In the genomic region with DNA sequence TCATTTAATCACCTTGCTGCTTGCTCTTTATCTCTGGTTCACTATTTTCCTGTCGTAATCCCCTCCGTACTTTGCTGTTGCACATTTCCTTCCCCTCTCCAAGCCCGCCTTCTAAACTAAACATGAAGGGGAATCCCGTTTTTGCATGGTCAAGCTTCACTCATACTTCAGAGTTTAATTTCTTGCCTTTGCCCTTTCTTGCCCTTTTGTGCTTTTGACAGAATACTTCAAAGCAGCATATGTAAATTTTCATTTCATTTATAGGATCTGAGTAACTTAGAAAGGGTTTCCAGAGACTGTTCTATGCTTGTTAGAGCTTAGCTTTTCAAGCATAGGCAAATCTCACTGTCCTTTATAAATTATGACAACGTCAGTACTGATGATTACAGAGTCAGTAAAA, we compare ENCODE assay signal across 14 cellular contexts. TPM values are rescaled to one million over a fixed set of nuclear protein-coding genes. Genes with fewer than 3 reads are reported as not detected.
DNase-seq lines count a peak whose midpoint lies in the region; ATAC-seq, FAIRE-seq and TF ChIP-seq lines count a peak whose summit lies in the region.
"Had no signal": no experiment of that assay in that cellular context is flagged by ENCODE, and none has a peak within 500 bp of the region (broad histone marks: within the 10 kb centered on the region; RNA-seq: fewer than 3 reads in every experiment).

No MANE protein-coding gene starts in this region.

- POLR2A ChIA-PET in HepG2 (lab: Yijun Ruan, JAX), result interaction anchor here (1.2 to 4.3 kb wide), 5 partner anchors 8 to 111 kb away, joined by 3 to 32 read pairs (median 7); a partner anchor contains a TSS

- no TSS peak for BruUV-seq in HepG2 (replicated peaks; lab: Mats Ljungman, UMichigan)

- ATAC-seq in GM21786 (IDR thresholded peaks at IDR 0.05; ENCODE audit: unreplicated experiment) (peak; percentile 84), HepG2 (no peak), left lobe of liver (no peak)

- H3K79me2 ChIP-seq in HepG2 (ENCODE audit: insufficient read depth, low read length) (no peaks in the 10 kb centered on the region), MM.1S (ENCODE audit: low read length) (no peaks in the 10 kb centered on the region)

- no peak for TF ChIP-seq RAD21 in HepG2 (CRISPR knock-in tag; IDR thresholded peaks at IDR 0.05)

- H3K4me1 ChIP-seq in HepG2 (ENCODE audit: insufficient read depth, low read length) (peaks cover 75% of the 10 kb centered on the region), MM.1S (ENCODE audit: low read length) (no peaks in the 10 kb centered on the region)
- H3K4me1 ChIP-seq: breast epithelium, vagina had no signal

- H3K9me3 ChIP-seq in HepG2 (ENCODE audit: low read length) (no peaks in the 10 kb centered on the region), MM.1S (replicated peaks; ENCODE audit: insufficient read depth, low read length) (no peaks in the 10 kb centered on the region)
- H3K9me3 ChIP-seq: breast epithelium, vagina had no signal

- TF ChIP-seq POLR2A in HepG2 (IDR thresholded peaks at IDR 0.05; ENCODE audit: insufficient read depth in 1 of 2, low read depth in 2 of 2, low read length in 2 of 2), result no peak

- H2AFZ ChIP-seq in HepG2 (ENCODE audit: low read length) (no peak overlapping the region), MM.1S (ENCODE audit: low read length) (no peak overlapping the region)

- FAIRE-seq in GM18507 (lab: Jason Lieb, UNC) (peak; percentile 66), HepG2 (lab: Jason Lieb, UNC) (no peak)

- no peaks in the 10 kb centered on the region for H4K20me1 ChIP-seq in HepG2 (ENCODE audit: insufficient read depth, low read length)
- H4K20me1 ChIP-seq in MM.1S (ENCODE audit: insufficient read depth, low read length), result no peaks in the 10 kb centered on the region

- H3F3A ChIP-seq in MM.1S (ENCODE audit: insufficient read depth, low read length), result no peaks in the 10 kb centered on the region

- TF ChIP-seq CTCF in HL-60 (IDR thresholded peaks at IDR 0.05; ENCODE audit: insufficient read depth, low read length) (no peak), HepG2 (CRISPR knock-in tag; IDR thresholded peaks at IDR 0.05) (no peak), MM.1S (IDR thresholded peaks at IDR 0.05; ENCODE audit: low read length) (no peak), brain microvascular endothelial cell (IDR thresholded peaks at IDR 0.05; ENCODE audit: low read depth, low read length, missing control alignments) (no peak)

- H3K4me2 ChIP-seq in HepG2 (ENCODE audit: low read depth, low read length) (peak overlapping the region; percentile 20; the same call in 1 of the 2 replicates), MM.1S (ENCODE audit: low read depth, low read length) (no peak overlapping the region)

- intact Hi-C loops in HepG2 (cut with micrococcal nuclease; ENCODE audit: unreplicated experiment), result loop anchor here (10.0 kb wide), 2 partner anchors 95 to 175 kb away; no protein-coding TSS in a partner anchor

- H3K27ac ChIP-seq in HL-60 (replicated peaks) (peak overlapping the region; percentile 33), HepG2 (ENCODE audit: extremely low read length, insufficient read depth, low read length) (peak overlapping the region; percentile 43), MM.1S (ENCODE audit: low read length) (no peak overlapping the region), brain microvascular endothelial cell (no peak overlapping the region)
- H3K27ac ChIP-seq: breast epithelium, vagina had no signal

- TF ChIP-seq EP300 in HepG2 (IDR thresholded peaks at IDR 0.05; ENCODE audit: low read depth in 2 of 2, low read length in 2 of 2) (peak in 1 of 2 experiments; percentile 7; a peak in 1 of 4 replicates), HepG2 (CRISPR knock-in tag; IDR thresholded peaks at IDR 0.05; ENCODE audit: borderline replicate concordance) (no peak)

- H3K9ac ChIP-seq in HepG2 (ENCODE audit: insufficient read depth, low read depth, low read length), result no peak overlapping the region
- no peak overlapping the region for H3K9ac ChIP-seq in MM.1S (ENCODE audit: low read length)

- in situ Hi-C loops in HepG2 (cut with HindIII; ENCODE audit: extremely low pct_ligation_motif_present, low pct_unique_long_range_greater_than_20kb) (loop anchor here (5.0 to 10.0 kb wide), 2 partner anchors 38 to 175 kb away; a partner anchor contains a TSS), brain microvascular endothelial cell (cut with HindIII; ENCODE audit: low pct_ligation_motif_present, low sequenced_read_pairs) (no loop called here)

- CTCF ChIA-PET in HepG2 (lab: Yijun Ruan, JAX; ENCODE audit: low intra/inter-chr PET ratio, low total read pairs), result no interaction called here

- DNase-seq in GM18507 (ENCODE audit: extremely low spot score, insufficient read length, low read depth) (no peak), HL-60 (ENCODE audit: low read depth in 1 of 2, low spot score in 1 of 2) (peak in 1 of 2 experiments; percentile 48), HepG2 (ENCODE audit: low spot score) (no peak), left lobe of liver (ENCODE audit: low spot score) (no peak), HuH-7.5 (ENCODE audit: low spot score) (no peak), MM.1S (no peak), brain microvascular endothelial cell (no peak)
- DNase-seq: Calu3; GOT3; RPMI8226; stimulated activated CD4-positive, alpha-beta T cell treated with anti-CD3 and anti-CD28 coated beads, Interleukin-2, amount 100 ng/mL, for 48 hours had no signal

- H3K36me3 ChIP-seq in HepG2 (replicated peaks in 1 of 2; ENCODE audit: control insufficient read depth in 1 of 2, insufficient read depth in 2 of 2, low read length in 2 of 2), result no peaks in the 10 kb centered on the region
- no peaks in the 10 kb centered on the region for H3K36me3 ChIP-seq in MM.1S (replicated peaks; ENCODE audit: insufficient read depth, low read length)
- no peaks in the 10 kb centered on the region for H3K36me3 ChIP-seq in brain microvascular endothelial cell (replicated peaks)
- H3K36me3 ChIP-seq: breast epithelium, vagina had no signal

- no peaks in the 10 kb centered on the region for H3K9me2 ChIP-seq in MM.1S (replicated peaks; ENCODE audit: insufficient read depth, low read length)

- 31% methylated on average over 5 of the region's 5 CpGs for WGBS in HepG2 (ENCODE audit: low lambda C conversion rate)

- H3K27me3 ChIP-seq in HL-60 (ENCODE audit: insufficient read depth, poor library complexity, severe bottlenecking) (no peaks in the 10 kb centered on the region), HepG2 (ENCODE audit: control insufficient read depth in 1 of 2, insufficient read depth in 2 of 2, low read length in 2 of 2) (no peaks in the 10 kb centered on the region), MM.1S (replicated peaks; ENCODE audit: insufficient read depth, low read length) (no peaks in the 10 kb centered on the region), brain microvascular endothelial cell (replicated peaks) (no peaks in the 10 kb centered on the region)
- H3K27me3 ChIP-seq: breast epithelium, vagina had no signal

- no peak overlapping the region for H3K4me3 ChIP-seq in HL-60 (replicated peaks; ENCODE audit: insufficient read depth, low read length)
- no peak overlapping the region for H3K4me3 ChIP-seq in HepG2 (replicated peaks in 1 of 3; ENCODE audit: insufficient read depth in 1 of 3, low read depth in 2 of 3, low read length in 3 of 3)
- no peak overlapping the region for H3K4me3 ChIP-seq in MM.1S (ENCODE audit: low read length)
- H3K4me3 ChIP-seq in brain microvascular endothelial cell (ENCODE audit: low read depth, low read length), result no peak overlapping the region
- H3K4me3 ChIP-seq: breast epithelium, vagina had no signal

RNA-seq across cellular contexts. Expression of a gene that starts 27.7 kb away (rescaled TPM):
- total RNA-seq in HepG2 (2016; rRNA removed; fragmentation: Illumina TruSeq; extraction: Trizol) (0.64 and 0.86 TPM in 2 replicates), left lobe of liver (not detected)
- 1.1 and 1.2 TPM in 2 replicates for total RNA-seq in HepG2 (2016; cell fraction: cytosol; rRNA removed; fragmentation: Illumina TruSeq; extraction: Trizol; ENCODE audit: low read depth)
- total RNA-seq in HepG2 (2016; cell fraction: insoluble cytoplasmic fraction; rRNA removed; fragmentation: Illumina TruSeq; extraction: Trizol), result not detected in 2 replicates
- total RNA-seq in HepG2 (2016; cell fraction: membrane; rRNA removed; fragmentation: Illumina TruSeq; extraction: Trizol), result 0.62 and 1.3 TPM in 2 replicates
- total RNA-seq in HepG2 (2016; cell fraction: nucleus; rRNA removed; fragmentation: Illumina TruSeq; extraction: Trizol), result not detected in 2 replicates
- 0.17 TPM in 1 of 2 replicates, not detected in the other for polyA plus RNA-seq in HepG2 (2011; rRNA removed)
- not detected in 2 replicates for polyA plus RNA-seq in HepG2 (2011; cell fraction: cytosol; rRNA removed)
- not detected in 2 replicates for polyA plus RNA-seq in HepG2 (2011; cell fraction: nucleus; rRNA removed)
- polyA plus RNA-seq in HepG2 (2012), result 0.51 TPM in 1 of 2 replicates, not detected in the other
- polyA plus RNA-seq in HepG2 (2016; cell fraction: cytosol; fragmentation: Illumina TruSeq; extraction: Trizol; ENCODE audit: low read depth), result 0.93 TPM in 1 of 2 replicates, not detected in the other
- polyA plus RNA-seq in HepG2 (2016; cell fraction: insoluble cytoplasmic fraction; fragmentation: Illumina TruSeq; extraction: Trizol; ENCODE audit: low read depth), result not detected in 2 replicates
- polyA plus RNA-seq in HepG2 (2016; cell fraction: membrane; fragmentation: Illumina TruSeq; extraction: Trizol; ENCODE audit: low read depth), result 0.42 and 0.63 TPM in 2 replicates
- polyA plus RNA-seq in HepG2 (2016; cell fraction: nucleus; fragmentation: Illumina TruSeq; extraction: Trizol; ENCODE audit: insufficient read depth, low read depth), result not detected in 2 replicates
- not detected in 2 replicates for polyA minus RNA-seq in HepG2 (2011; rRNA and poly(A)+ RNA removed; ENCODE audit: low replicate concordance)
- not detected in 2 replicates for polyA minus RNA-seq in HepG2 (2011; cell fraction: cytosol; rRNA and poly(A)+ RNA removed)
- not detected in 2 replicates for polyA minus RNA-seq in HepG2 (2011; cell fraction: nucleus; rRNA and poly(A)+ RNA removed)
- total RNA-seq: breast epithelium, vagina had no signal

RNA-seq across cellular contexts. Expression of a gene that starts 28.0 kb away (rescaled TPM):
- 8.6 and 10.7 TPM in 2 replicates for total RNA-seq in HepG2 (2016; rRNA removed; fragmentation: Illumina TruSeq; extraction: Trizol)
- total RNA-seq in HepG2 (2016; cell fraction: cytosol; rRNA removed; fragmentation: Illumina TruSeq; extraction: Trizol; ENCODE audit: low read depth), result 1.1 and 1.7 TPM in 2 replicates
- total RNA-seq in HepG2 (2016; cell fraction: insoluble cytoplasmic fraction; rRNA removed; fragmentation: Illumina TruSeq; extraction: Trizol), result 7.9 and 9.4 TPM in 2 replicates
- total RNA-seq in HepG2 (2016; cell fraction: membrane; rRNA removed; fragmentation: Illumina TruSeq; extraction: Trizol), result 3.5 and 5.2 TPM in 2 replicates
- 6.4 and 7.0 TPM in 2 replicates for total RNA-seq in HepG2 (2016; cell fraction: nucleus; rRNA removed; fragmentation: Illumina TruSeq; extraction: Trizol)
- 6.9 and 7.3 TPM in 2 replicates for polyA plus RNA-seq in HepG2 (2011; rRNA removed)
- 3.9 and 5.7 TPM in 2 replicates for polyA plus RNA-seq in HepG2 (2011; cell fraction: cytosol; rRNA removed)
- 4.0 and 5.4 TPM in 2 replicates for polyA plus RNA-seq in HepG2 (2011; cell fraction: nucleus; rRNA removed)
- 7.4 and 7.5 TPM in 2 replicates for polyA plus RNA-seq in HepG2 (2012)
- 1.7 and 2.9 TPM in 2 replicates for polyA plus RNA-seq in HepG2 (2016; cell fraction: cytosol; fragmentation: Illumina TruSeq; extraction: Trizol; ENCODE audit: low read depth)
- polyA plus RNA-seq in HepG2 (2016; cell fraction: insoluble cytoplasmic fraction; fragmentation: Illumina TruSeq; extraction: Trizol; ENCODE audit: low read depth), result 10.3 and 10.7 TPM in 2 replicates
- 3.3 and 4.1 TPM in 2 replicates for polyA plus RNA-seq in HepG2 (2016; cell fraction: membrane; fragmentation: Illumina TruSeq; extraction: Trizol; ENCODE audit: low read depth)
- 6.2 and 8.3 TPM in 2 replicates for polyA plus RNA-seq in HepG2 (2016; cell fraction: nucleus; fragmentation: Illumina TruSeq; extraction: Trizol; ENCODE audit: insufficient read depth, low read depth)
- 2.8 and 5.4 TPM in 2 replicates for polyA minus RNA-seq in HepG2 (2011; rRNA and poly(A)+ RNA removed; ENCODE audit: low replicate concordance)
- 2.6 and 5.8 TPM in 2 replicates for polyA minus RNA-seq in HepG2 (2011; cell fraction: cytosol; rRNA and poly(A)+ RNA removed)
- 12.6 and 17.0 TPM in 2 replicates for polyA minus RNA-seq in HepG2 (2011; cell fraction: nucleus; rRNA and poly(A)+ RNA removed)
- total RNA-seq in left lobe of liver, result 7.7 TPM

RNA-seq across cellular contexts. Expression of a gene that starts 28.1 kb away (rescaled TPM):
- total RNA-seq in HepG2 (2016; rRNA removed; fragmentation: Illumina TruSeq; extraction: Trizol) (77.4 and 119 TPM in 2 replicates), left lobe of liver (17.8 TPM)
- total RNA-seq in HepG2 (2016; cell fraction: cytosol; rRNA removed; fragmentation: Illumina TruSeq; extraction: Trizol; ENCODE audit: low read depth), result 16.8 and 20.7 TPM in 2 replicates
- 80.4 and 129 TPM in 2 replicates for total RNA-seq in HepG2 (2016; cell fraction: insoluble cytoplasmic fraction; rRNA removed; fragmentation: Illumina TruSeq; extraction: Trizol)
- 30.7 and 36.3 TPM in 2 replicates for total RNA-seq in HepG2 (2016; cell fraction: membrane; rRNA removed; fragmentation: Illumina TruSeq; extraction: Trizol)
- total RNA-seq in HepG2 (2016; cell fraction: nucleus; rRNA removed; fragmentation: Illumina TruSeq; extraction: Trizol), result 44.8 and 46.6 TPM in 2 replicates
- 26.4 and 34.5 TPM in 2 replicates for polyA plus RNA-seq in HepG2 (2011; rRNA removed)
- polyA plus RNA-seq in HepG2 (2011; cell fraction: cytosol; rRNA removed), result 24.3 and 36.8 TPM in 2 replicates
- 20.4 and 20.6 TPM in 2 replicates for polyA plus RNA-seq in HepG2 (2011; cell fraction: nucleus; rRNA removed)
- 22.1 and 33.9 TPM in 2 replicates for polyA plus RNA-seq in HepG2 (2012)
- 8.7 and 9.3 TPM in 2 replicates for polyA plus RNA-seq in HepG2 (2016; cell fraction: cytosol; fragmentation: Illumina TruSeq; extraction: Trizol; ENCODE audit: low read depth)
- polyA plus RNA-seq in HepG2 (2016; cell fraction: insoluble cytoplasmic fraction; fragmentation: Illumina TruSeq; extraction: Trizol; ENCODE audit: low read depth), result 103 and 108 TPM in 2 replicates
- 15.8 and 17.8 TPM in 2 replicates for polyA plus RNA-seq in HepG2 (2016; cell fraction: membrane; fragmentation: Illumina TruSeq; extraction: Trizol; ENCODE audit: low read depth)
- 38.2 and 40.5 TPM in 2 replicates for polyA plus RNA-seq in HepG2 (2016; cell fraction: nucleus; fragmentation: Illumina TruSeq; extraction: Trizol; ENCODE audit: insufficient read depth, low read depth)
- 15.7 and 18.6 TPM in 2 replicates for polyA minus RNA-seq in HepG2 (2011; rRNA and poly(A)+ RNA removed; ENCODE audit: low replicate concordance)
- polyA minus RNA-seq in HepG2 (2011; cell fraction: cytosol; rRNA and poly(A)+ RNA removed), result 20.8 and 22.2 TPM in 2 replicates
- 49.3 and 52.6 TPM in 2 replicates for polyA minus RNA-seq in HepG2 (2011; cell fraction: nucleus; rRNA and poly(A)+ RNA removed)

RNA-seq across cellular contexts. Expression of a gene that starts 38.4 kb away (rescaled TPM):
- total RNA-seq in HepG2 (2016; rRNA removed; fragmentation: Illumina TruSeq; extraction: Trizol), result 18.6 and 39.8 TPM in 2 replicates
- total RNA-seq in HepG2 (2016; cell fraction: cytosol; rRNA removed; fragmentation: Illumina TruSeq; extraction: Trizol; ENCODE audit: low read depth), result 41.7 and 44.4 TPM in 2 replicates
- 20.2 and 36.6 TPM in 2 replicates for total RNA-seq in HepG2 (2016; cell fraction: insoluble cytoplasmic fraction; rRNA removed; fragmentation: Illumina TruSeq; extraction: Trizol)
- total RNA-seq in HepG2 (2016; cell fraction: membrane; rRNA removed; fragmentation: Illumina TruSeq; extraction: Trizol), result 20.7 and 22.2 TPM in 2 replicates
- 42.5 and 47.7 TPM in 2 replicates for total RNA-seq in HepG2 (2016; cell fraction: nucleus; rRNA removed; fragmentation: Illumina TruSeq; extraction: Trizol)
- 14.8 and 16.0 TPM in 2 replicates for polyA plus RNA-seq in HepG2 (2011; rRNA removed)
- 6.6 and 8.7 TPM in 2 replicates for polyA plus RNA-seq in HepG2 (2011; cell fraction: cytosol; rRNA removed)
- polyA plus RNA-seq in HepG2 (2011; cell fraction: nucleus; rRNA removed), result 15.2 and 15.3 TPM in 2 replicates
- 11.8 and 22.8 TPM in 2 replicates for polyA plus RNA-seq in HepG2 (2012)
- 2.5 and 2.7 TPM in 2 replicates for polyA plus RNA-seq in HepG2 (2016; cell fraction: cytosol; fragmentation: Illumina TruSeq; extraction: Trizol; ENCODE audit: low read depth)
- 12.8 and 14.8 TPM in 2 replicates for polyA plus RNA-seq in HepG2 (2016; cell fraction: insoluble cytoplasmic fraction; fragmentation: Illumina TruSeq; extraction: Trizol; ENCODE audit: low read depth)
- 5.3 and 6.3 TPM in 2 replicates for polyA plus RNA-seq in HepG2 (2016; cell fraction: membrane; fragmentation: Illumina TruSeq; extraction: Trizol; ENCODE audit: low read depth)
- polyA plus RNA-seq in HepG2 (2016; cell fraction: nucleus; fragmentation: Illumina TruSeq; extraction: Trizol; ENCODE audit: insufficient read depth, low read depth), result 59.2 and 59.9 TPM in 2 replicates
- 59.0 and 72.7 TPM in 2 replicates for polyA minus RNA-seq in HepG2 (2011; rRNA and poly(A)+ RNA removed; ENCODE audit: low replicate concordance)
- 20.0 and 25.2 TPM in 2 replicates for polyA minus RNA-seq in HepG2 (2011; cell fraction: cytosol; rRNA and poly(A)+ RNA removed)
- 23.2 and 31.6 TPM in 2 replicates for polyA minus RNA-seq in HepG2 (2011; cell fraction: nucleus; rRNA and poly(A)+ RNA removed)
- 0.93 TPM for total RNA-seq in left lobe of liver

Comparison
In these comparisons a context has a peak if more than half of its experiments do, and no peak if none do; other contexts are left out.
1. H3K27ac ChIP-seq: peak in HL-60 (single experiment) and HepG2 (single experiment); none in MM.1S (single experiment) and brain microvascular endothelial cell (single experiment).